ENCODE assay signal across 10 cellular contexts in the genomic region with DNA sequence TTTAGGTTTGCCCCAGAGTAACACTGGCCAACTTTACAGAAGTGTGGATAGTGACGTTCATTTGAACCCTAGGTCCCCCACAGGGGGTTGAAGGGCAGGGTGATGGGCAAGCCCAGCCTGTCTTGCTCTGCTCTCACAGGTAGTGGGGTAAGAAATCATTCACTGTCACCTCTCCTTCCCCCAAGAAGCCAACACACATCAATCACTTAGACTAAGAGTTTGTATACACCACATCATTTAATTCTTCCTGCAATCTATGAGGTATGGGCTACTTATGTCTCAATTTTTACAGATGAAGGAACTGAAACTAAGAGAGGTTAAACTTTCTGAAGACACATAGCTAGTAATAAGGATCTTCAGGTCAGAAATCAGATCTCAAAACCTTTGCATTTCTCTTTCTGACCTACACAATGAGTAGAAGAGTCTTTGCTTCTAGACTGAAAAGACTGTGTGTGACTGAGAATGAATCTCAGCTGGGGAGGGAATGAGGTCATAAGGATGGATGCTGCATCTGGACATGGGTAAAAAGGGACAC.
DNase-seq lines count a peak whose midpoint lies in the region; ATAC-seq and TF ChIP-seq lines count a peak whose summit lies in the region.
"Had no signal": no experiment of that assay in that cellular context is flagged by ENCODE, and none has a peak within 500 bp of the region (broad histone marks: within the 10 kb centered on the region; RNA-seq: fewer than 3 reads in every experiment).

No MANE protein-coding gene starts in this region.

- POLR2A ChIA-PET in activated CD4-positive, alpha-beta T cell treated with anti-CD3 and anti-CD28 coated beads for 36 hours (lab: Charles Lee): no interaction called here

- H3K36me3 ChIP-seq in suprapubic skin: no peaks in the 10 kb centered on the region

- no peak overlapping the region for H3K4me3 Mint-ChIP-seq in activated CD4-positive, alpha-beta T cell treated with anti-CD3 and anti-CD28 coated beads for 36 hours
- H3K4me3 Mint-ChIP-seq in activated CD4-positive, alpha-beta T cell treated with anti-CD3 and anti-CD28 coated beads, Interleukin-2, amount 10 ng/mL, durations not matched to agents 24 days and 14 days: no peak overlapping the region
- peak overlapping the region; percentile 55 for H3K4me3 Mint-ChIP-seq in stimulated activated memory B cell treated with anti-CD40 and anti-IgM and Interleukin-4, amounts not matched to agents 10 μg/mL and 1 μg/mL and 100 μg/mL, for 72 hours

- H3K27me3 Mint-ChIP-seq in activated CD4-positive, alpha-beta T cell treated with anti-CD3 and anti-CD28 coated beads for 36 hours: no peaks in the 10 kb centered on the region
- H3K27me3 Mint-ChIP-seq in activated CD4-positive, alpha-beta T cell treated with anti-CD3 and anti-CD28 coated beads, Interleukin-2, amount 10 ng/mL, durations not matched to agents 24 days and 14 days: peaks cover 5% of the 10 kb centered on the region
- H3K27me3 Mint-ChIP-seq in stimulated activated memory B cell treated with anti-CD40 and anti-IgM and Interleukin-4, amounts not matched to agents 10 μg/mL and 1 μg/mL and 100 μg/mL, for 72 hours: no peaks in the 10 kb centered on the region

- peak; percentile 28 for ATAC-seq in activated CD4-positive, alpha-beta T cell treated with anti-CD3 and anti-CD28 coated beads for 36 hours
- peak; percentile 80 for ATAC-seq in HG02623 (IDR thresholded peaks at IDR 0.05; ENCODE audit: unreplicated experiment)
- peak; percentile 90 for ATAC-seq in HG03575 (IDR thresholded peaks at IDR 0.05; ENCODE audit: extremely low read depth, insufficient number of reproducible peaks, low FRiP score, unreplicated experiment)
- peak; percentile 89 for ATAC-seq in stimulated activated memory B cell treated with anti-CD40 and anti-IgM and Interleukin-4, amounts not matched to agents 10 μg/mL and 1 μg/mL and 100 μg/mL, for 72 hours

- CTCF ChIA-PET in activated CD4-positive, alpha-beta T cell treated with anti-CD3 and anti-CD28 coated beads for 36 hours (lab: Charles Lee): no interaction called here

- no peak for TF ChIP-seq CTCF in suprapubic skin (IDR thresholded peaks at IDR 0.05)

- no peaks in the 10 kb centered on the region for H3K27me3 ChIP-seq in suprapubic skin

- 47% methylated on average over 1 of the region's 1 CpG for WGBS in suprapubic skin

- H3K4me1 ChIP-seq in suprapubic skin: peaks cover under 1% of the 10 kb centered on the region

- no peak for TF ChIP-seq EP300 in suprapubic skin (IDR thresholded peaks at IDR 0.05)

- no peak for DNase-seq in activated CD4-positive, alpha-beta T cell treated with anti-CD3 and anti-CD28 coated beads for 36 hours
- no peak for DNase-seq in activated CD4-positive, alpha-beta T cell treated with anti-CD3 and anti-CD28 coated beads, Interleukin-2, amount 10 ng/mL, durations not matched to agents 24 days and 14 days
- DNase-seq in NCI-H1417 (lab: John Stamatoyannopoulos, UW) (no peak), suprapubic skin (ENCODE audit: low spot score in 2 of 2) (no peak)
- DNase-seq in stimulated activated CD4-positive, alpha-beta T cell treated with anti-CD3 and anti-CD28 coated beads, Interleukin-4, amount 100 ng/mL, for 1 hour: no peak
- DNase-seq: cerebellar nuclear complex; stimulated activated naive CD4-positive, alpha-beta T cell treated with Interleukin-2 at 50 U/mL for 16 hours had no signal

- H3K36me3 Mint-ChIP-seq in activated CD4-positive, alpha-beta T cell treated with anti-CD3 and anti-CD28 coated beads for 36 hours (ENCODE audit: low read depth): no peaks in the 10 kb centered on the region
- H3K36me3 Mint-ChIP-seq in activated CD4-positive, alpha-beta T cell treated with anti-CD3 and anti-CD28 coated beads, Interleukin-2, amount 10 ng/mL, durations not matched to agents 24 days and 14 days (ENCODE audit: low read depth): no peaks in the 10 kb centered on the region
- H3K36me3 Mint-ChIP-seq in stimulated activated memory B cell treated with anti-CD40 and anti-IgM and Interleukin-4, amounts not matched to agents 10 μg/mL and 1 μg/mL and 100 μg/mL, for 72 hours: no peaks in the 10 kb centered on the region

- intact Hi-C loops in activated CD4-positive, alpha-beta T cell treated with anti-CD3 and anti-CD28 coated beads for 36 hours (cut with DNase I, micrococcal nuclease): no loop called here
- intact Hi-C loops in activated CD4-positive, alpha-beta T cell treated with anti-CD3 and anti-CD28 coated beads, Interleukin-2, amount 10 ng/mL, durations not matched to agents 24 days and 14 days (cut with micrococcal nuclease): no loop called here

- H3K9me3 ChIP-seq in suprapubic skin: no peaks in the 10 kb centered on the region

- H3K27ac ChIP-seq in suprapubic skin: no peak overlapping the region

- no peak overlapping the region for H3K4me3 ChIP-seq in suprapubic skin

- TF ChIP-seq POLR2A in suprapubic skin (IDR thresholded peaks at IDR 0.05): no peak

- no peak overlapping the region for H3K27ac Mint-ChIP-seq in activated CD4-positive, alpha-beta T cell treated with anti-CD3 and anti-CD28 coated beads for 36 hours
- no peak overlapping the region for H3K27ac Mint-ChIP-seq in activated CD4-positive, alpha-beta T cell treated with anti-CD3 and anti-CD28 coated beads, Interleukin-2, amount 10 ng/mL, durations not matched to agents 24 days and 14 days
- H3K27ac Mint-ChIP-seq in stimulated activated memory B cell treated with anti-CD40 and anti-IgM and Interleukin-4, amounts not matched to agents 10 μg/mL and 1 μg/mL and 100 μg/mL, for 72 hours: peak overlapping the region; percentile 87

- no peaks in the 10 kb centered on the region for H3K9me3 Mint-ChIP-seq in activated CD4-positive, alpha-beta T cell treated with anti-CD3 and anti-CD28 coated beads for 36 hours (ENCODE audit: low read depth)
- no peaks in the 10 kb centered on the region for H3K9me3 Mint-ChIP-seq in activated CD4-positive, alpha-beta T cell treated with anti-CD3 and anti-CD28 coated beads, Interleukin-2, amount 10 ng/mL, durations not matched to agents 24 days and 14 days
- H3K9me3 Mint-ChIP-seq in stimulated activated memory B cell treated with anti-CD40 and anti-IgM and Interleukin-4, amounts not matched to agents 10 μg/mL and 1 μg/mL and 100 μg/mL, for 72 hours: no peaks in the 10 kb centered on the region

- peaks cover 5% of the 10 kb centered on the region for H3K4me1 Mint-ChIP-seq in activated CD4-positive, alpha-beta T cell treated with anti-CD3 and anti-CD28 coated beads for 36 hours
- peaks cover 25% of the 10 kb centered on the region for H3K4me1 Mint-ChIP-seq in activated CD4-positive, alpha-beta T cell treated with anti-CD3 and anti-CD28 coated beads, Interleukin-2, amount 10 ng/mL, durations not matched to agents 24 days and 14 days
- H3K4me1 Mint-ChIP-seq in stimulated activated memory B cell treated with anti-CD40 and anti-IgM and Interleukin-4, amounts not matched to agents 10 μg/mL and 1 μg/mL and 100 μg/mL, for 72 hours: peaks cover 70% of the 10 kb centered on the region

Comparison
In these comparisons a context has a peak if more than half of its experiments do, and no peak if none do; other contexts are left out.
1. ATAC-seq: peak in every context shown above with its lines; median percentile 90 in HG03575; 89 in stimulated activated memory B cell treated with anti-CD40 and anti-IgM and Interleukin-4, amounts not matched to agents 10 μg/mL and 1 μg/mL and 100 μg/mL, for 72 hours; 80 in HG02623; 28 in activated CD4-positive, alpha-beta T cell treated with anti-CD3 and anti-CD28 coated beads for 36 hours.